ENCODE assay signal across 16 cellular contexts in genomic region chr12:29582156-29582555, GRCh38.
DNase-seq lines count a peak whose midpoint lies in the region; ATAC-seq and TF ChIP-seq lines count a peak whose summit lies in the region.
"Had no signal": no experiment of that assay in that cellular context is flagged by ENCODE, and none has a peak within 500 bp of the region (broad histone marks: within the 10 kb centered on the region; RNA-seq: fewer than 3 reads in every experiment).

No MANE protein-coding gene starts in this region.

- POLR2A ChIA-PET in PC-3 (lab: Charles Lee; ENCODE audit: unreplicated experiment) = no interaction called here
- POLR2A ChIA-PET in CD8-positive, alpha-beta memory T cell (lab: Charles Lee) = no interaction called here

- no peak overlapping the region for H2BK120ac ChIP-seq in mesenchymal stem cell (ENCODE audit: low read depth, low read length)

- H3K36me3 ChIP-seq in PC-3 (ENCODE audit: low read depth, low read length) = no peaks in the 10 kb centered on the region
- H3K36me3 ChIP-seq in mesenchymal stem cell (ENCODE audit: control insufficient read depth in 1 of 2, insufficient read depth in 2 of 2, low read depth in 1 of 2, low read length in 2 of 2) = peaks cover 0 to 9% of the 10 kb centered on the region in 2 experiments
- H3K36me3 ChIP-seq in subcutaneous abdominal adipose tissue (ENCODE audit: control insufficient read depth in 5 of 5, insufficient read depth in 5 of 5, low read length in 5 of 5) = peaks cover 0 to 7% (median 0%) of the 10 kb centered on the region in 5 donors
- H3K36me3 ChIP-seq in endodermal cell (ENCODE audit: control insufficient read depth, insufficient read depth, low read length) = peaks cover 16% of the 10 kb centered on the region
- no peaks in the 10 kb centered on the region for H3K36me3 ChIP-seq in CD8-positive, alpha-beta memory T cell (ENCODE audit: insufficient read depth, low read length)

- peak overlapping the region; percentile 45 for H4K8ac ChIP-seq in mesenchymal stem cell (ENCODE audit: low read length)

- no peak overlapping the region for H3K14ac ChIP-seq in mesenchymal stem cell (ENCODE audit: low read length in 2 of 2)

- TF ChIP-seq CTCF in PC-3 (conservative IDR thresholded peaks at IDR 0.05; ENCODE audit: low read depth, low read length) (no peak), endodermal cell (conservative IDR thresholded peaks at IDR 0.05) (no peak)

- H2BK5ac ChIP-seq in mesenchymal stem cell (ENCODE audit: low read depth, low read length, poor library complexity, severe bottlenecking) = no peak overlapping the region

- no peaks in the 10 kb centered on the region for H4K20me1 ChIP-seq in PC-3 (ENCODE audit: low read length)

- peaks cover 5% of the 10 kb centered on the region for H3K9me3 Mint-ChIP-seq in endodermal cell
- H3K9me3 Mint-ChIP-seq in CD8-positive, alpha-beta memory T cell = no peaks in the 10 kb centered on the region
- H3K9me3 Mint-ChIP-seq: activated naive CD4-positive, alpha-beta T cell treated with anti-CD3 and anti-CD28 coated beads, Interleukin-2, amount 50 U/mL, for 72 hours; activated T-cell treated with anti-CD3 and anti-CD28 coated beads, Interleukin-2, amount 50 U/mL, for 24 hours; naive thymus-derived CD8-positive, alpha-beta T cell; stimulated activated naive CD8-positive, alpha-beta T cell treated with anti-CD3 and anti-CD28 coated beads, Interleukin-15, Interleukin-2, amounts not matched to agents 100 ng/mL and 50 ng/mL, for 24 hours had no signal

- no peak overlapping the region for H2BK15ac ChIP-seq in mesenchymal stem cell (ENCODE audit: low read depth, poor library complexity, severe bottlenecking)

- no peak overlapping the region for H3K23ac ChIP-seq in mesenchymal stem cell (ENCODE audit: low read length in 2 of 2)

- no peaks in the 10 kb centered on the region for H3K9me3 ChIP-seq in PC-3 (ENCODE audit: low read length)
- H3K9me3 ChIP-seq in mesenchymal stem cell (ENCODE audit: control insufficient read depth, low read length) = no peaks in the 10 kb centered on the region
- H3K9me3 ChIP-seq in subcutaneous abdominal adipose tissue (ENCODE audit: control insufficient read depth in 5 of 5, low read length in 5 of 5) = no peaks in the 10 kb centered on the region
- H3K9me3 ChIP-seq in endodermal cell (ENCODE audit: control insufficient read depth, low read length) = no peaks in the 10 kb centered on the region
- no peaks in the 10 kb centered on the region for H3K9me3 ChIP-seq in CD8-positive, alpha-beta memory T cell (ENCODE audit: low read length)

- H3K4me1 Mint-ChIP-seq in endodermal cell = peaks cover 3% of the 10 kb centered on the region
- peaks cover 0 to 4% (median 0%) of the 10 kb centered on the region in 3 donors for H3K4me1 Mint-ChIP-seq in CD8-positive, alpha-beta memory T cell

- H3K9me2 ChIP-seq in PC-3 (replicated peaks; ENCODE audit: low read length) = no peaks in the 10 kb centered on the region

- H3K4me1 ChIP-seq in PC-3 (ENCODE audit: insufficient read depth, low read length) (peaks cover 52% of the 10 kb centered on the region), mesenchymal stem cell (ENCODE audit: control insufficient read depth, insufficient read depth, low read depth, low read length) (no peaks in the 10 kb centered on the region), subcutaneous abdominal adipose tissue (ENCODE audit: control insufficient read depth in 5 of 5, insufficient read depth in 5 of 5, low read length in 5 of 5) (peaks cover 2 to 58% (median 21%) of the 10 kb centered on the region in 5 donors), endodermal cell (ENCODE audit: control insufficient read depth, insufficient read depth, low read length) (no peaks in the 10 kb centered on the region)
- no peaks in the 10 kb centered on the region for H3K4me1 ChIP-seq in CD8-positive, alpha-beta memory T cell (ENCODE audit: insufficient read depth, low read length)

- H3K4me3 ChIP-seq in PC-3 (ENCODE audit: low read length) (peak overlapping the region; percentile 47), mesenchymal stem cell (ENCODE audit: insufficient read depth in 1 of 2, low read depth in 1 of 2, low read length in 2 of 2) (no peak overlapping the region), subcutaneous abdominal adipose tissue (ENCODE audit: low read depth in 1 of 5, low read length in 5 of 5) (no peak overlapping the region), endodermal cell (ENCODE audit: low read length) (no peak overlapping the region)
- H3K4me3 ChIP-seq in CD8-positive, alpha-beta memory T cell (ENCODE audit: low read length) = no peak overlapping the region

- intact Hi-C loops in PC-3 (cut with micrococcal nuclease) = loop anchor here (1.0 to 5.0 kb wide), 2 partner anchors 20 to 35 kb away; no protein-coding TSS in a partner anchor

- H3K4me2 ChIP-seq in PC-3 (ENCODE audit: low read length) = peak overlapping the region; percentile 73
- H3K4me2 ChIP-seq in mesenchymal stem cell (ENCODE audit: low read length, poor library complexity, severe bottlenecking) = no peak overlapping the region

- DNase-seq in PC-3 = no peak
- peak; percentile 20 for DNase-seq in fibroblast of gingiva (ENCODE audit: low read depth)
- peak; percentile 65 for DNase-seq in mesenchymal stem cell
- DNase-seq in endodermal cell = no peak
- no peak for DNase-seq in stimulated activated CD4-positive, alpha-beta T cell treated with anti-CD3 and anti-CD28 coated beads, Interleukin-4, amount 100 ng/mL, for 1 hour
- no peak for DNase-seq in CD8-positive, alpha-beta memory T cell
- DNase-seq: activated CD4-positive, alpha-beta T cell treated with anti-CD3 and anti-CD28 coated beads, Interleukin-2, amount 50 U/mL, for 48 hours; activated T-cell treated with anti-CD3 and anti-CD28 coated beads, Interleukin-2, amount 50 U/mL, for 24 hours; Kasumi-1; naive thymus-derived CD8-positive, alpha-beta T cell; NCI-H1105 treated with DMSO at 0.1 percent for 48 hours had no signal

- peaks cover 8% of the 10 kb centered on the region for H3F3A ChIP-seq in PC-3 (ENCODE audit: low read length, unreplicated experiment)

- H3K4ac ChIP-seq in mesenchymal stem cell (ENCODE audit: low read depth in 1 of 2, low read length in 2 of 2) = peak overlapping the region in 1 of 2 experiments; percentile 49

- no peak overlapping the region for H3K27ac Mint-ChIP-seq in endodermal cell
- H3K27ac Mint-ChIP-seq in CD8-positive, alpha-beta memory T cell = no peak overlapping the region
- H3K27ac Mint-ChIP-seq: activated naive CD4-positive, alpha-beta T cell treated with anti-CD3 and anti-CD28 coated beads, Interleukin-2, amount 50 U/mL, for 72 hours; activated T-cell treated with anti-CD3 and anti-CD28 coated beads, Interleukin-2, amount 50 U/mL, for 24 hours; naive thymus-derived CD8-positive, alpha-beta T cell; progenitor cell of endocrine pancreas; stimulated activated naive CD8-positive, alpha-beta T cell treated with anti-CD3 and anti-CD28 coated beads, Interleukin-15, Interleukin-2, amounts not matched to agents 100 ng/mL and 50 ng/mL, for 24 hours had no signal

- peak overlapping the region; percentile 34 to 58 for H3K18ac ChIP-seq in mesenchymal stem cell (ENCODE audit: low read depth in 1 of 2, low read length in 2 of 2)

- H3K27me3 ChIP-seq in PC-3 (ENCODE audit: low read length) (no peaks in the 10 kb centered on the region), mesenchymal stem cell (ENCODE audit: control insufficient read depth in 1 of 2, insufficient read depth in 1 of 2, low read length in 2 of 2) (no peaks in the 10 kb centered on the region), subcutaneous abdominal adipose tissue (ENCODE audit: control insufficient read depth in 5 of 5, insufficient read depth in 4 of 5, low read length in 5 of 5) (no peaks in the 10 kb centered on the region), endodermal cell (ENCODE audit: control insufficient read depth, insufficient read depth, low read length, poor library complexity, severe bottlenecking) (no peaks in the 10 kb centered on the region)
- H3K27me3 ChIP-seq in CD8-positive, alpha-beta memory T cell (ENCODE audit: insufficient read depth, low read length, poor library complexity, severe bottlenecking) = no peaks in the 10 kb centered on the region

- H3K79me1 ChIP-seq in mesenchymal stem cell (replicated peaks; ENCODE audit: low read length, poor library complexity, severe bottlenecking) = no peaks in the 10 kb centered on the region

- peak; percentile 29 for ATAC-seq in PC-3
- ATAC-seq in HG02884 (IDR thresholded peaks at IDR 0.05; ENCODE audit: unreplicated experiment) = no peak
- ATAC-seq: activated naive CD4-positive, alpha-beta T cell treated with anti-CD3 and anti-CD28 coated beads, Interleukin-2, amount 50 U/mL, for 72 hours; naive thymus-derived CD8-positive, alpha-beta T cell had no signal

- H4K91ac ChIP-seq in mesenchymal stem cell (ENCODE audit: low read length) = no peak overlapping the region

- H3K9ac ChIP-seq in PC-3 (ENCODE audit: low read length) = peak overlapping the region; percentile 57
- peak overlapping the region; percentile 36 for H3K9ac ChIP-seq in mesenchymal stem cell (ENCODE audit: low read length)
- H3K9ac ChIP-seq in subcutaneous abdominal adipose tissue (ENCODE audit: low read length in 5 of 5) = peak overlapping the region in 1 of 5 donors; percentile 24
- H3K9ac ChIP-seq in endodermal cell (ENCODE audit: extremely low read depth, low read length, poor library complexity, severe bottlenecking) = no peak overlapping the region

- H3K36me3 Mint-ChIP-seq in endodermal cell (ENCODE audit: low read depth) = peaks cover 29% of the 10 kb centered on the region
- H3K36me3 Mint-ChIP-seq in CD8-positive, alpha-beta memory T cell = no peaks in the 10 kb centered on the region
- H3K36me3 Mint-ChIP-seq: activated naive CD4-positive, alpha-beta T cell treated with anti-CD3 and anti-CD28 coated beads, Interleukin-2, amount 50 U/mL, for 72 hours; naive thymus-derived CD8-positive, alpha-beta T cell had no signal

- H2AFZ ChIP-seq in PC-3 (ENCODE audit: low read length) = 0 out of 2 replicates have a peak overlapping the region, but pooled peaks have one; percentile 17
- no peak overlapping the region for H2AFZ ChIP-seq in mesenchymal stem cell (ENCODE audit: low read depth, low read length)

- H3K79me2 ChIP-seq in PC-3 (ENCODE audit: low read length) = no peaks in the 10 kb centered on the region

- H3K27ac ChIP-seq in PC-3 (ENCODE audit: low read length) (peak overlapping the region; percentile 87), mesenchymal stem cell (ENCODE audit: low read length, poor library complexity, severe bottlenecking) (no peak overlapping the region), subcutaneous abdominal adipose tissue (ENCODE audit: low read depth, low read length) (peak overlapping the region; percentile 76), endodermal cell (ENCODE audit: low read depth, low read length) (no peak overlapping the region)
- H3K27ac ChIP-seq in CD8-positive, alpha-beta memory T cell (ENCODE audit: low read depth, low read length) = no peak overlapping the region

- H3K27me3 Mint-ChIP-seq in endodermal cell (ENCODE audit: insufficient read depth) = no peaks in the 10 kb centered on the region
- H3K27me3 Mint-ChIP-seq in CD8-positive, alpha-beta memory T cell = peaks cover 0 to 7% of the 10 kb centered on the region in 2 donors
- H3K27me3 Mint-ChIP-seq: activated T-cell treated with anti-CD3 and anti-CD28 coated beads, Interleukin-2, amount 50 U/mL, for 24 hours; progenitor cell of endocrine pancreas; stimulated activated naive CD8-positive, alpha-beta T cell treated with anti-CD3 and anti-CD28 coated beads, Interleukin-15, Interleukin-2, amounts not matched to agents 100 ng/mL and 50 ng/mL, for 24 hours had no signal

- CTCF ChIA-PET in PC-3 (lab: Charles Lee) = interaction anchor here (0.8 kb wide), 1 partner anchor 29 kb away, joined by 3 read pairs; no protein-coding TSS in a partner anchor
- CTCF ChIA-PET in CD8-positive, alpha-beta memory T cell (lab: Charles Lee) = no interaction called here

- BruUV-seq in PC-3 (replicated peaks; lab: Mats Ljungman, UMichigan) = TSS peak; percentile 55

- H2AK5ac ChIP-seq in mesenchymal stem cell (ENCODE audit: low read length, severe bottlenecking) = no peak overlapping the region

- H2BK12ac ChIP-seq in mesenchymal stem cell (ENCODE audit: low read length in 2 of 2) = peak overlapping the region; percentile 42 to 92

- no peak overlapping the region for H3K4me3 Mint-ChIP-seq in endodermal cell
- no peak overlapping the region for H3K4me3 Mint-ChIP-seq in CD8-positive, alpha-beta memory T cell
- H3K4me3 Mint-ChIP-seq: activated T-cell treated with anti-CD3 and anti-CD28 coated beads, Interleukin-2, amount 50 U/mL, for 24 hours; naive thymus-derived CD8-positive, alpha-beta T cell; stimulated activated naive CD8-positive, alpha-beta T cell treated with anti-CD3 and anti-CD28 coated beads, Interleukin-15, Interleukin-2, amounts not matched to agents 100 ng/mL and 50 ng/mL, for 24 hours had no signal

Comparison
In these comparisons a context has a peak if more than half of its experiments do, and no peak if none do; other contexts are left out.
1. DNase-seq: peak in fibroblast of gingiva (single experiment) and mesenchymal stem cell (single experiment); none in PC-3 (single experiment), endodermal cell (single experiment), stimulated activated CD4-positive, alpha-beta T cell treated with anti-CD3 and anti-CD28 coated beads, Interleukin-4, amount 100 ng/mL, for 1 hour (single experiment) and CD8-positive, alpha-beta memory T cell (0 of 5).
2. H3K27ac ChIP-seq: peak in PC-3 (single experiment) and subcutaneous abdominal adipose tissue (single experiment); none in mesenchymal stem cell (single experiment), endodermal cell (single experiment) and CD8-positive, alpha-beta memory T cell (single experiment).